ENCODE assay signal across 19 cellular contexts in genomic region chr21:44525431-44526095, GRCh38. TPM values are rescaled to one million over a fixed set of nuclear protein-coding genes. Genes with fewer than 3 reads are reported as not detected.
"Had no signal": no experiment of that assay in that cellular context is flagged by ENCODE, and none has a peak within 500 bp of the region (broad histone marks: within the 10 kb centered on the region; RNA-seq: fewer than 3 reads in every experiment).

No MANE protein-coding gene starts in this region.

- DNase-seq: activated CD8-positive, alpha-beta T cell treated with anti-CD3 and anti-CD28 coated beads, Interleukin-2, amount 10 ng/mL, durations not matched to agents 7 days and 5 days; amniotic stem cell; brain microvascular endothelial cell; mesendoderm; SJCRH30; stimulated activated CD4-positive, alpha-beta T cell treated with anti-CD3 and anti-CD28 coated beads, Interleukin-1b, Interleukin-23, amount 100 ng/mL, for 48 hours; SW 1271 had no signal

- H3K27me3 Mint-ChIP-seq: activated naive CD4-positive, alpha-beta T cell treated with anti-CD3 and anti-CD28 coated beads, Interleukin-2, amount 50 U/mL, for 24 hours had no signal

- H3K4me1 ChIP-seq: pancreas, SJCRH30, upper lobe of left lung had no signal

- H3K4me3 ChIP-seq: pancreas, SJCRH30, upper lobe of left lung had no signal

- H3K4me3 Mint-ChIP-seq: activated CD8-positive, alpha-beta T cell treated with anti-CD3 and anti-CD28 coated beads, Interleukin-2, amount 10 ng/mL, durations not matched to agents 7 days and 5 days; activated naive CD4-positive, alpha-beta T cell treated with anti-CD3 and anti-CD28 coated beads, Interleukin-2, amount 50 U/mL, for 24 hours; neural crest cell; stimulated activated memory B cell treated with anti-CD40 and anti-IgM and Interleukin-4, amounts not matched to agents 10 μg/mL and 1 μg/mL and 100 μg/mL, for 72 hours; T-helper 2 cell treated with Interferon-gamma antibody and Interleukin-4, amounts not matched to agents 5 μg/mL and 100 μg/mL, for 36 hours had no signal

- H3K27me3 ChIP-seq: brain microvascular endothelial cell, pancreas, SJCRH30, upper lobe of left lung had no signal

- H3K36me3 ChIP-seq: brain microvascular endothelial cell, pancreas, SJCRH30, upper lobe of left lung had no signal

- H3K36me3 Mint-ChIP-seq: activated naive CD4-positive, alpha-beta T cell treated with anti-CD3 and anti-CD28 coated beads, Interleukin-2, amount 50 U/mL, for 24 hours; stimulated activated memory B cell treated with anti-CD40 and anti-IgM and Interleukin-4, amounts not matched to agents 10 μg/mL and 1 μg/mL and 100 μg/mL, for 72 hours had no signal

- H3K9me3 Mint-ChIP-seq: activated naive CD4-positive, alpha-beta T cell treated with anti-CD3 and anti-CD28 coated beads, Interleukin-2, amount 50 U/mL, for 24 hours; activated T-helper 2 cell treated with anti-CD3 and anti-CD28 coated beads, Interferon-gamma antibody, Interleukin-2, Interleukin-4, amounts not matched to agents 10 μg/mL and 5 μg/mL and 100 μg/mL, durations not matched to agents 14 hours and 24 hours and 36 hours; stimulated activated memory B cell treated with anti-CD40 and anti-IgM and Interleukin-4, amounts not matched to agents 10 μg/mL and 1 μg/mL and 100 μg/mL, for 72 hours; T-helper 2 cell treated with Interferon-gamma antibody and Interleukin-4, amounts not matched to agents 5 μg/mL and 100 μg/mL, for 36 hours had no signal

- H3K27ac Mint-ChIP-seq: activated CD8-positive, alpha-beta T cell treated with anti-CD3 and anti-CD28 coated beads, Interleukin-2, amount 10 ng/mL, durations not matched to agents 7 days and 5 days; activated naive CD4-positive, alpha-beta T cell treated with anti-CD3 and anti-CD28 coated beads, Interleukin-2, amount 50 U/mL, for 24 hours; activated T-helper 2 cell treated with anti-CD3 and anti-CD28 coated beads, Interferon-gamma antibody, Interleukin-2, Interleukin-4, amounts not matched to agents 10 μg/mL and 5 μg/mL and 100 μg/mL, durations not matched to agents 14 hours and 24 hours and 36 hours; stimulated activated memory B cell treated with anti-CD40 and anti-IgM and Interleukin-4, amounts not matched to agents 10 μg/mL and 1 μg/mL and 100 μg/mL, for 72 hours; T-helper 2 cell treated with Interferon-gamma antibody and Interleukin-4, amounts not matched to agents 5 μg/mL and 100 μg/mL, for 36 hours had no signal

- H3K27ac ChIP-seq: brain microvascular endothelial cell, pancreas, SJCRH30, upper lobe of left lung had no signal

- ATAC-seq: activated CD8-positive, alpha-beta T cell treated with anti-CD3 and anti-CD28 coated beads, Interleukin-2, amount 10 ng/mL, durations not matched to agents 7 days and 5 days; pancreas; stimulated activated memory B cell treated with anti-CD40 and anti-IgM and Interleukin-4, amounts not matched to agents 10 μg/mL and 1 μg/mL and 100 μg/mL, for 72 hours had no signal

- H3K4me1 Mint-ChIP-seq: activated naive CD4-positive, alpha-beta T cell treated with anti-CD3 and anti-CD28 coated beads, Interleukin-2, amount 50 U/mL, for 24 hours; neural crest cell; stimulated activated memory B cell treated with anti-CD40 and anti-IgM and Interleukin-4, amounts not matched to agents 10 μg/mL and 1 μg/mL and 100 μg/mL, for 72 hours had no signal

- H3K9me3 ChIP-seq: pancreas, upper lobe of left lung had no signal

RNA-seq across cellular contexts. Expression of gene KRTAP10-1, which starts 14.4 kb away (rescaled TPM):
- total RNA-seq: activated CD8-positive, alpha-beta T cell treated with anti-CD3 and anti-CD28 coated beads, Interleukin-2, amount 10 ng/mL, durations not matched to agents 7 days and 5 days; activated T-helper 2 cell treated with anti-CD3 and anti-CD28 coated beads, Interferon-gamma antibody, Interleukin-2, Interleukin-4, amounts not matched to agents 10 μg/mL and 5 μg/mL and 100 μg/mL, durations not matched to agents 14 hours and 24 hours and 36 hours; cerebellum; dermis microvascular lymphatic vessel endothelial cell; glomerular endothelial cell; neural crest cell; pancreas; SJCRH30; subcutaneous adipose tissue; upper lobe of left lung had no signal
- polyA plus RNA-seq: esophagus, pancreas had no signal

RNA-seq across cellular contexts. Expression of gene KRTAP10-2, which starts 25.7 kb away (rescaled TPM):
- total RNA-seq: activated CD8-positive, alpha-beta T cell treated with anti-CD3 and anti-CD28 coated beads, Interleukin-2, amount 10 ng/mL, durations not matched to agents 7 days and 5 days; activated T-helper 2 cell treated with anti-CD3 and anti-CD28 coated beads, Interferon-gamma antibody, Interleukin-2, Interleukin-4, amounts not matched to agents 10 μg/mL and 5 μg/mL and 100 μg/mL, durations not matched to agents 14 hours and 24 hours and 36 hours; cerebellum; dermis microvascular lymphatic vessel endothelial cell; glomerular endothelial cell; neural crest cell; pancreas; SJCRH30; subcutaneous adipose tissue; upper lobe of left lung had no signal
- polyA plus RNA-seq: esophagus, pancreas had no signal

RNA-seq across cellular contexts. Expression of gene KRTAP10-3, which starts 33.0 kb away (rescaled TPM):
- total RNA-seq: activated CD8-positive, alpha-beta T cell treated with anti-CD3 and anti-CD28 coated beads, Interleukin-2, amount 10 ng/mL, durations not matched to agents 7 days and 5 days; activated T-helper 2 cell treated with anti-CD3 and anti-CD28 coated beads, Interferon-gamma antibody, Interleukin-2, Interleukin-4, amounts not matched to agents 10 μg/mL and 5 μg/mL and 100 μg/mL, durations not matched to agents 14 hours and 24 hours and 36 hours; cerebellum; dermis microvascular lymphatic vessel endothelial cell; glomerular endothelial cell; neural crest cell; pancreas; SJCRH30; subcutaneous adipose tissue; upper lobe of left lung had no signal
- polyA plus RNA-seq: esophagus, pancreas had no signal

RNA-seq across cellular contexts. Expression of gene KRTAP10-4, which starts 48.0 kb away (rescaled TPM):
- total RNA-seq: activated CD8-positive, alpha-beta T cell treated with anti-CD3 and anti-CD28 coated beads, Interleukin-2, amount 10 ng/mL, durations not matched to agents 7 days and 5 days; activated T-helper 2 cell treated with anti-CD3 and anti-CD28 coated beads, Interferon-gamma antibody, Interleukin-2, Interleukin-4, amounts not matched to agents 10 μg/mL and 5 μg/mL and 100 μg/mL, durations not matched to agents 14 hours and 24 hours and 36 hours; cerebellum; dermis microvascular lymphatic vessel endothelial cell; glomerular endothelial cell; neural crest cell; pancreas; SJCRH30; subcutaneous adipose tissue; upper lobe of left lung had no signal
- polyA plus RNA-seq: esophagus, pancreas had no signal

RNA-seq across cellular contexts. Expression of gene KRTAP10-5, which starts 54.8 kb away (rescaled TPM):
- total RNA-seq: activated CD8-positive, alpha-beta T cell treated with anti-CD3 and anti-CD28 coated beads, Interleukin-2, amount 10 ng/mL, durations not matched to agents 7 days and 5 days; activated T-helper 2 cell treated with anti-CD3 and anti-CD28 coated beads, Interferon-gamma antibody, Interleukin-2, Interleukin-4, amounts not matched to agents 10 μg/mL and 5 μg/mL and 100 μg/mL, durations not matched to agents 14 hours and 24 hours and 36 hours; cerebellum; dermis microvascular lymphatic vessel endothelial cell; glomerular endothelial cell; neural crest cell; pancreas; SJCRH30; subcutaneous adipose tissue; upper lobe of left lung had no signal
- polyA plus RNA-seq: esophagus, pancreas had no signal
